Comparison of ENCODE assay signal across 23 cellular contexts in the genomic region with DNA sequence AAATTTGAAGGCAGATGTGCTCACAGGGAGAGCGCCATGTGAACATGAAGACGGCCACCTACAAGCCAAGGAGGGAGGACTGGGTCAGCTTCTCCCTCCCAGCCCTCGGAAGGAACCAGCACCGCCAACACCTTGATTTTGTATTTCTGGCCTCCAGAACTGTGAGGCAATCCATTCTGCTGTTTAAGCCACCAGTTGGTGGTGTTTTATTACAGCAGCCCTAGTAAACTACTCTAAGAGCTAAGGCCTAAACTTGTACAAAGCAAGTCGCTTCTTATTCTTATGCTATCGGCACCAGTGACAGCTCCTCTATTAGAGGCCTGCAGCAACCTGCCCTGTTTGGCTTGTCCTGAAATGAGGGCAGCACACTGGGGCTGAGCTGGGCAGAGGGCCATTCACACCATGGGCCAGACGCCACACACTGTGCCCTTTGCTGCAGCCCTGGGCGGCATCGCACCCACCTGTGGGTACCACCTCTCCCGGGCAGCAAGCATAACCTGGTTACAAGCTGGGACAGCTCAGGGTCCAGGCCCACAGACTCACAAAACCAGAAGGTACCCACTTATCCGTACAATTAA.
"Had no signal": no experiment of that assay in that cellular context is flagged by ENCODE, and none has a peak within 500 bp of the region (broad histone marks: within the 10 kb centered on the region; RNA-seq: fewer than 3 reads in every experiment).

No MANE protein-coding gene starts in this region.

- H3K27me3 ChIP-seq: ovary, right lobe of liver, tibial artery had no signal

- H3K27ac Mint-ChIP-seq: memory B cell; mesothelial cell of epicardium; naive B cell; natural killer cell treated with Interleukin-12 subunit alpha and Interleukin-12 subunit beta and Interleukin-15 and Interleukin-18, amount 100 ng/mL, for 72 hours; stimulated activated naive CD8-positive, alpha-beta T cell treated with anti-CD3 and anti-CD28 coated beads, Interleukin-15, amount 100 ng/mL, for 72 hours; type B pancreatic cell had no signal

- ATAC-seq: left ventricle myocardium superior; mucosa of descending colon; natural killer cell treated with Interleukin-12 subunit alpha and Interleukin-12 subunit beta and Interleukin-15 and Interleukin-18, amount 100 ng/mL, for 72 hours; right lobe of liver; stimulated activated naive CD8-positive, alpha-beta T cell treated with anti-CD3 and anti-CD28 coated beads, Interleukin-15, amount 100 ng/mL, for 72 hours had no signal

- H3K4me3 ChIP-seq: coronary artery, lung, mucosa of descending colon, ovary, right lobe of liver, tibial artery had no signal

- H3K4me1 Mint-ChIP-seq: memory B cell; mesothelial cell of epicardium; naive B cell; stimulated activated naive CD8-positive, alpha-beta T cell treated with anti-CD3 and anti-CD28 coated beads, Interleukin-15, amount 100 ng/mL, for 72 hours had no signal

- H3K9me3 Mint-ChIP-seq: stimulated activated naive CD8-positive, alpha-beta T cell treated with anti-CD3 and anti-CD28 coated beads, Interleukin-15, amount 100 ng/mL, for 72 hours; type B pancreatic cell had no signal

- H3K36me3 Mint-ChIP-seq: memory B cell; mesothelial cell of epicardium; natural killer cell treated with Interleukin-12 subunit alpha and Interleukin-12 subunit beta and Interleukin-15 and Interleukin-18, amount 100 ng/mL, for 72 hours; type B pancreatic cell had no signal

- H3K4me1 ChIP-seq: right lobe of liver, tibial artery had no signal

- H3K9me3 ChIP-seq: mucosa of descending colon, ovary, right lobe of liver, tibial artery had no signal

- DNase-seq: central memory CD4-positive, alpha-beta T cell; dermis blood vessel endothelial cell; effector memory CD4-positive, alpha-beta T cell; erythroblast; head of caudate nucleus; left ventricle myocardium superior; mucosa of descending colon; naive B cell; occipital lobe; ovary; right lobe of liver; small intestine; stimulated activated CD4-positive, alpha-beta T cell treated with anti-CD3 and anti-CD28 coated beads, Interleukin-15, amount 100 ng/mL, for 24 hours; stimulated activated CD4-positive, alpha-beta T cell treated with anti-CD3 and anti-CD28 coated beads, Interleukin-2, amount 100 ng/mL, for 48 hours; stimulated activated naive CD4-positive, alpha-beta T cell; stimulated activated naive CD8-positive, alpha-beta T cell treated with anti-CD3 and anti-CD28 coated beads, Interleukin-15, amount 100 ng/mL, for 72 hours; tibial artery had no signal

- H3K36me3 ChIP-seq: ovary, right lobe of liver, tibial artery had no signal

- H3K27ac ChIP-seq: coronary artery, ovary, right lobe of liver, tibial artery had no signal

- H3K4me3 Mint-ChIP-seq: memory B cell; mesothelial cell of epicardium; natural killer cell treated with Interleukin-12 subunit alpha and Interleukin-12 subunit beta and Interleukin-15 and Interleukin-18, amount 100 ng/mL, for 72 hours; stimulated activated naive CD8-positive, alpha-beta T cell treated with anti-CD3 and anti-CD28 coated beads, Interleukin-15, amount 100 ng/mL, for 72 hours; type B pancreatic cell had no signal
